Comparison of ENCODE assay signal across 1 cellular context in the genomic region with DNA sequence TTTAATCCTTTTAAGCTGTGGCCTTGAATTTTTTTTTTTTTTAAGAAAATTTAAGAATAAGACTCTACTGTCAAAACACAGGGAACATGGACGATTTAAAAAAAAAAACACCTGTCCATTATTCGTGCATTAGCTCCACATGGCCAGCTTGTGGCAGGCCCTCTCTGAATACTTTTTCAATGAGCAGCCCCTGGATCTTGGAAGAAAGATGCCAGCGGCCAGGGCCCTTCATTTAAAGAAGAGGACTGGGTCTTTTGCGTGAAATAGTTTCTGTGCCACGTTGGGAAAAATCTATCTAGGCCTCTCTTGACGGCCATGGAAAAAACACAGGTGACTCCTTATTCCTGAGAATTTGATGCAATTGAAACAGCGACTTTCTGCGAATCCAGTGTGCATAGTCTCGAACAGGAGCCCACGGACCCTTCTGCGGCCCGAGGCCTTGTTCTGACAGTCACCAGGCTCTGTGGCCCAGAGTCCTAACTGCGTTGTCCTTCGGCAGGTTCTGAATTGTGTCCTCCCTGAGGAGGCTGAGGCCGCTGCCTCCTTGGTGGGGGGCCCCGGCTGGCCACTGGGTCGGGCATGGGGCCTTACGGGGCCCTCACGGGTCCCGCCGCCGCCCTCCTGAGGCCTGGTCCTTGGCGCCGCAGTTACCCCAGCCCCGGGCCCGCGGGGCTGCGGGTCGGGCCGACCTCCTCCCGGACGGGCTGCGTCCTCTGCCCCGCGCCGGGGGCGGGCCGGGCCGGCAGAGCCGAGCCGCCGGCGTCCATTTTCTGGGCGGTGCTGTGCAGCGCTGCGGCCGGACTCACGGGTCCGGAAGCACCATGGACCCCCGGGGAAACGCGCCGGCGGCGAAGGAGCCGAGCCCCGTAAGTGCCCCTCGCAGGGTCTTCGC.
TF ChIP-seq lines count a peak whose summit lies in the region.

No MANE protein-coding gene starts in this region.

TF ChIP-seq in H1, 55 proteins besides CTCF, POLR2A, EP300 and RAD21 (continued from another document):
- TF ChIP-seq SIN3A (conservative IDR thresholded peaks at IDR 0.05 in 1 of 2, IDR thresholded peaks at IDR 0.05 in 1 of 2; ENCODE audit: low read depth in 1 of 2, low read length in 2 of 2) (no peak), RBBP5 (IDR thresholded peaks at IDR 0.05; ENCODE audit: borderline replicate concordance, low read depth, low read length) (0 out of 2 replicates have a peak, but pooled peaks have one; percentile 32), CHD2 (IDR thresholded peaks at IDR 0.05; ENCODE audit: low read length) (no peak), PHF8 (conservative IDR thresholded peaks at IDR 0.05; ENCODE audit: low read depth, low read length) (peak; percentile 69), SP1 (IDR thresholded peaks at IDR 0.05; ENCODE audit: low read depth, low read length) (no peak), POLR2AphosphoS5 (IDR thresholded peaks at IDR 0.05; ENCODE audit: low read depth, low read length) (0 out of 2 replicates have a peak, but pooled peaks have one; percentile 15), TAF7 (optimal IDR thresholded peaks at IDR 0.05; ENCODE audit: borderline replicate concordance, low read depth, low read length) (peak; percentile 14), YY1 (IDR thresholded peaks at IDR 0.05; ENCODE audit: low read depth, low read length) (peak; percentile 85), TAF1 (IDR thresholded peaks at IDR 0.05; ENCODE audit: low read depth, low read length) (peak; percentile 52; the same call in 1 of the 2 replicates), KDM4A (IDR thresholded peaks at IDR 0.05; ENCODE audit: low read depth, low read length, severe bottlenecking) (peak; percentile 26), GABPA (IDR thresholded peaks at IDR 0.05; ENCODE audit: borderline replicate concordance, insufficient read depth, low read length) (peak; percentile 34; the same call in 1 of the 2 replicates), E2F6 (IDR thresholded peaks at IDR 0.05) (no peak), SUZ12 (IDR thresholded peaks at IDR 0.05; ENCODE audit: low read length) (no peak)
TF ChIP-seq in H1: peak in this region for 9.
